7 cellular contexts compared by ENCODE assay signal in the genomic region with DNA sequence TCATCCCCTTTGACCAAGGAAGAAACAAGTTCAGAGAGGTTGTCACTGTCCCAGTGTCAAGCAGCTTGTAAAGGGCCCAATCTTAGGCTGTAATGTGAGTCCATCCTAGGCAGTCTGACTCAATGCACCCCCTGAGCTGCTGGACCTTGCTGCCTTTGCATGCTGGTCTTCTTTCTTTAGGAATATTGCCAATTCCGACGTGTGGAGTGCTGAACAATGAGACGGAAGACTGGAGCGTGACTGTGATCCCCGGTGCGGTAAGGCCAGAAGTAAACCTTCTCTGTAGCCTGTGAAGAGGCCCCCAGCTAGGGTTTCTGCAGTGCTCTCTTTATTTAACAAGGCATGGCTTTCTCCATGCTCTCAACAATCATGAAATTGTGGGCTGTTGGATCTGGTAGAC.
DNase-seq lines count a peak whose midpoint lies in the region; ATAC-seq and TF ChIP-seq lines count a peak whose summit lies in the region.
"Had no signal": no experiment of that assay in that cellular context is flagged by ENCODE, and none has a peak within 500 bp of the region (broad histone marks: within the 10 kb centered on the region; RNA-seq: fewer than 3 reads in every experiment).

No MANE protein-coding gene starts in this region.

- no peak overlapping the region for H3K27ac ChIP-seq in MM.1S (ENCODE audit: low read length)
- H3K27ac ChIP-seq in duodenal mucosa (ENCODE audit: low read depth, low read length): no peak overlapping the region
- H3K27ac ChIP-seq: HL-60 had no signal

- DNase-seq in MM.1S: no peak
- DNase-seq in skeletal muscle cell (ENCODE audit: low read depth): peak; percentile 3

- no peaks in the 10 kb centered on the region for H3K79me2 ChIP-seq in MM.1S (ENCODE audit: low read length)

- ATAC-seq in GM18517 (IDR thresholded peaks at IDR 0.05; ENCODE audit: unreplicated experiment) (no peak), HG02623 (IDR thresholded peaks at IDR 0.05; ENCODE audit: unreplicated experiment) (no peak), GM18502 (IDR thresholded peaks at IDR 0.05; ENCODE audit: poor library complexity, unreplicated experiment) (no peak)

- no peaks in the 10 kb centered on the region for H4K20me1 ChIP-seq in MM.1S (ENCODE audit: insufficient read depth, low read length)

- no peak for TF ChIP-seq CTCF in MM.1S (IDR thresholded peaks at IDR 0.05; ENCODE audit: low read length)

- H3K9me2 ChIP-seq in MM.1S (replicated peaks; ENCODE audit: insufficient read depth, low read length): no peaks in the 10 kb centered on the region

- no peaks in the 10 kb centered on the region for H3F3A ChIP-seq in MM.1S (ENCODE audit: insufficient read depth, low read length)

- H3K36me3 ChIP-seq in MM.1S (replicated peaks; ENCODE audit: insufficient read depth, low read length) (no peaks in the 10 kb centered on the region), duodenal mucosa (ENCODE audit: control insufficient read depth in 1 of 2, insufficient read depth in 2 of 2, low read length in 2 of 2) (peaks cover 0 to 4% of the 10 kb centered on the region in 2 donors)

- peak overlapping the region; percentile 79; the same call in 1 of the 2 replicates for H3K4me2 ChIP-seq in MM.1S (ENCODE audit: low read depth, low read length)

- H3K9ac ChIP-seq in MM.1S (ENCODE audit: low read length): no peak overlapping the region
- H3K9ac ChIP-seq in duodenal mucosa (ENCODE audit: low read depth in 1 of 2, low read length in 2 of 2): no peak overlapping the region

- H3K4me1 ChIP-seq in MM.1S (ENCODE audit: low read length) (no peaks in the 10 kb centered on the region), duodenal mucosa (ENCODE audit: control insufficient read depth in 1 of 2, insufficient read depth in 2 of 2, low read length in 2 of 2) (peaks cover 0 to 9% of the 10 kb centered on the region in 2 donors)

- H2AFZ ChIP-seq in MM.1S (ENCODE audit: low read length): no peak overlapping the region

- H3K4me3 ChIP-seq in MM.1S (ENCODE audit: low read length) (no peak overlapping the region), duodenal mucosa (ENCODE audit: low read depth in 1 of 2, low read length in 2 of 2) (peak overlapping the region; percentile 95 to 96), skeletal muscle cell (ENCODE audit: low read depth, low read length) (peak overlapping the region; percentile 92)

- H3K27me3 ChIP-seq in MM.1S (replicated peaks; ENCODE audit: insufficient read depth, low read length) (no peaks in the 10 kb centered on the region), duodenal mucosa (ENCODE audit: control insufficient read depth in 1 of 2, insufficient read depth in 2 of 2, low read length in 2 of 2) (no peaks in the 10 kb centered on the region)

- H3K9me3 ChIP-seq in MM.1S (replicated peaks; ENCODE audit: insufficient read depth, low read length): no peaks in the 10 kb centered on the region
- no peaks in the 10 kb centered on the region for H3K9me3 ChIP-seq in duodenal mucosa (ENCODE audit: control insufficient read depth in 1 of 2, low read length in 2 of 2)
